8 cellular contexts compared by ENCODE assay signal in the genomic region with DNA sequence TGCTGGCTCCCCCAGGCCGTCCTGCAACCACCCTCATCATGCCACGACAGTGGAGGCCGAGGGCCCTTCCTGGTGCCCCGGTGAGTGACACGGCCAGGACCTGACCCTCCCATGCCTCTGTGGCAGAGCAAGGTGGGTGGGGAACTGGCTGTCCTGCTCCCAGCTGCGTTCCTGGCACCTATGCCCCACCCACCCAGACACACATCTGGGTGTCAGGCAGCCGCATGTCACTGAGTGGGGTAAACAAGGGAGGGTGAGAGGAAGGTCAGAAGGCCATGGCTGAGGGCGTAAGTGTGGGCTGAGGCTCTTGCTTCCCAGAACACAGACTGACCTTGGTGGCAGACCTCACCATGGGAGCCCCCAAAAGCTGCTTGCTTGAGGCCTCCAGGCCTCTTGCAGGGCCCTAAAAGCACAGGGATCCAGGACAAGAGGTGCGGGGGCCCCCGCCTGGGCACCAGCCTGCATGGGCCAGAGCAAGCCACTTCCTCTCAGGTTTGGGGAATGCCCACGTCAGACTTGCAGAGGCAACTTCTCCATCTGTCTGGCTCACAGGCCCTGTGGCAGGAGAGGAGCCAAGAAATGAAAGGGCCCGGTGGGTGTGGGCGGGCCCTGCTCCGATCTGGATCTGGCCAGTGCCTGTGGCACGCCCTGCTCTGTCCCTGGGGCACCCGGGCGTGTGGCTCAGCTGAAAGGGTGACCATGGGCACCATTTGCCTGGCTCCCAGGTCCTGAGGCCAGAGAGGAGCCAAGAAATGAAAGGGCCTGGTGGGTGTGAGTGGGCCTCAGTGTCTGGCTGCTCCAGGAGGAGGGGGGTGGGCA. TPM values are rescaled to one million over a fixed set of nuclear protein-coding genes. Genes with fewer than 3 reads are reported as not detected.
A peak's percentile ranks its signal among the peaks of the same experiment; 100 is the strongest.
DNase-seq lines count a peak whose midpoint lies in the region; ATAC-seq and TF ChIP-seq lines count a peak whose summit lies in the region.

No MANE protein-coding gene starts in this region.

- in situ Hi-C loops in Panc1 (cut with HindIII; ENCODE audit: low pct_unique_long_range_greater_than_20kb, low sequenced_read_pairs) = no loop called here

- peak overlapping the region; percentile 58 to 98 (median 83) for H3K4me2 ChIP-seq in BLaER1 treated with 17β-estradiol and CSF1 and Interleukin-3, amounts not matched to agents 10 nM and 100 nM

- peak overlapping the region; percentile 7 to 85 (median 73) for H3K9ac ChIP-seq in BLaER1 treated with 17β-estradiol and CSF1 and Interleukin-3, amounts not matched to agents 10 nM and 100 nM

- CTCF ChIA-PET in Panc1 (lab: Charles Lee) (no interaction called here), A673 (lab: Charles Lee) (no interaction called here)

- no peak for TF ChIP-seq CTCF in Panc1 (IDR thresholded peaks at IDR 0.05)
- no peak for TF ChIP-seq CTCF in A673 (conservative IDR thresholded peaks at IDR 0.05; ENCODE audit: low read depth, low read length)

- DNase-seq in Panc1 (ENCODE audit: low read depth, low spot score) (no peak), astrocyte of the hippocampus (ENCODE audit: low read depth, low spot score) (peak; percentile 77), kidney tubule cell (ENCODE audit: low spot score) (peak; percentile 91), A673 (ENCODE audit: low spot score) (no peak)

- H4K20me1 ChIP-seq in BLaER1 treated with 17β-estradiol and CSF1 and Interleukin-3, amounts not matched to agents 10 nM and 100 nM = no peaks in the 10 kb centered on the region

- H3K27ac ChIP-seq in BLaER1 treated with 17β-estradiol and CSF1 and Interleukin-3, amounts not matched to agents 10 nM and 100 nM = peak overlapping the region; percentile 44 to 97 (median 82)
- H3K27ac ChIP-seq in Panc1 (ENCODE audit: low read length) = peak overlapping the region; percentile 86
- H3K27ac ChIP-seq in temporal lobe (ENCODE audit: low read depth, low read length) = peak overlapping the region; percentile 44
- H3K27ac ChIP-seq in A673 (ENCODE audit: low read depth, low read length, poor library complexity, severe bottlenecking) = no peak overlapping the region

- no peaks in the 10 kb centered on the region for H3K36me3 ChIP-seq in BLaER1 treated with 17β-estradiol and CSF1 and Interleukin-3, amounts not matched to agents 10 nM and 100 nM
- no peaks in the 10 kb centered on the region; the same call in 1 of the 2 replicates for H3K36me3 ChIP-seq in Panc1 (ENCODE audit: control insufficient read depth, insufficient read depth, low read length)
- H3K36me3 ChIP-seq in A673 (ENCODE audit: insufficient read depth, low read length, poor library complexity, severe bottlenecking) = no peaks in the 10 kb centered on the region

- H3K27me3 ChIP-seq in BLaER1 treated with 17β-estradiol and CSF1 and Interleukin-3, amounts not matched to agents 10 nM and 100 nM = peaks cover 0 to 5% (median 0%) of the 10 kb centered on the region in 11 experiments; a peak in 3 of 22 replicates
- H3K27me3 ChIP-seq in Panc1 (ENCODE audit: control insufficient read depth, insufficient read depth, low read length) (no peaks in the 10 kb centered on the region), A673 (replicated peaks; ENCODE audit: insufficient read depth, low read depth, low read length, poor library complexity) (no peaks in the 10 kb centered on the region)

- H3K4me3 ChIP-seq in BLaER1 treated with 17β-estradiol and CSF1 and Interleukin-3, amounts not matched to agents 10 nM and 100 nM = peak overlapping the region in 3 of 10 experiments; percentile 22 to 27 (median 22); a peak in 3 of 20 replicates
- H3K4me3 ChIP-seq in Panc1 (ENCODE audit: low read depth in 2 of 2, low read length in 2 of 2) = no peak overlapping the region
- no peak overlapping the region for H3K4me3 ChIP-seq in A673 (ENCODE audit: low read depth, low read length, poor library complexity, severe bottlenecking)

- intact Hi-C loops in Panc1 (cut with micrococcal nuclease; ENCODE audit: unreplicated experiment) (no loop called here), A673 (cut with micrococcal nuclease; ENCODE audit: unreplicated experiment) (no loop called here)

- peaks cover 39 to 80% (median 63%) of the 10 kb centered on the region in 10 experiments for H3K4me1 ChIP-seq in BLaER1 treated with 17β-estradiol and CSF1 and Interleukin-3, amounts not matched to agents 10 nM and 100 nM
- H3K4me1 ChIP-seq in Panc1 (ENCODE audit: control insufficient read depth, insufficient read depth, low read length) (peaks cover 46% of the 10 kb centered on the region), A673 (ENCODE audit: insufficient read depth, low read length, poor library complexity, severe bottlenecking) (peaks cover 7% of the 10 kb centered on the region)

- no TSS peak for BruUV-seq in Panc1 (replicated peaks; lab: Mats Ljungman, UMichigan)
- no TSS peak for BruUV-seq in A673 (replicated peaks; lab: Mats Ljungman, UMichigan)

- POLR2A ChIA-PET in Panc1 (lab: Charles Lee) = no interaction called here
- POLR2A ChIA-PET in A673 (lab: Charles Lee; ENCODE audit: low non-redundant PET) = no interaction called here

- ATAC-seq in GM21423 (IDR thresholded peaks at IDR 0.05; ENCODE audit: unreplicated experiment) (peak; percentile 37), Panc1 (peak; percentile 28), HG03469 (IDR thresholded peaks at IDR 0.05; ENCODE audit: unreplicated experiment) (no peak)

- no peaks in the 10 kb centered on the region for H3K9me3 ChIP-seq in BLaER1 treated with 17β-estradiol and CSF1 and Interleukin-3, amounts not matched to agents 10 nM and 100 nM (replicated peaks in 1 of 11)
- H3K9me3 ChIP-seq in Panc1 (ENCODE audit: control insufficient read depth, insufficient read depth, low read depth, low read length) (no peaks in the 10 kb centered on the region), A673 (ENCODE audit: low read depth, low read length, poor library complexity, severe bottlenecking) (no peaks in the 10 kb centered on the region)

RNA-seq across cellular contexts. Expression of a gene that starts 3.9 kb away (rescaled TPM):
- total RNA-seq in Panc1 (2021; ENCODE audit: unreplicated experiment) (63.6 TPM), temporal lobe (16.2 TPM), A673 (2021) (43.6 and 58.8 TPM in 2 replicates)
- polyA plus RNA-seq in Panc1 (2012; ENCODE audit: insufficient read length) = 59.2 TPM

RNA-seq across cellular contexts. Expression of a gene that starts 12.3 kb away (rescaled TPM):
- total RNA-seq in Panc1 (2021; ENCODE audit: unreplicated experiment) = 581 TPM
- polyA plus RNA-seq in Panc1 (2012; ENCODE audit: insufficient read length) = 1,387 TPM
- 2.5 TPM for total RNA-seq in temporal lobe
- 0.97 and 2.8 TPM in 2 replicates for total RNA-seq in A673 (2021)

RNA-seq across cellular contexts. Expression of a gene that starts 57.0 kb away (rescaled TPM):
- 234 TPM for total RNA-seq in Panc1 (2021; ENCODE audit: unreplicated experiment)
- 316 TPM for polyA plus RNA-seq in Panc1 (2012; ENCODE audit: insufficient read length)
- 32.2 TPM for total RNA-seq in temporal lobe
- total RNA-seq in A673 (2021) = 139 and 150 TPM in 2 replicates

Comparison
In these comparisons a context has a peak if more than half of its experiments do, and no peak if none do; other contexts are left out.
1. DNase-seq: peak in astrocyte of the hippocampus (single experiment) and kidney tubule cell (single experiment); none in Panc1 (single experiment) and A673 (single experiment).
2. RNA of a gene that starts 12.3 kb away (total RNA-seq): 581 TPM in Panc1 (single experiment); 2.5 TPM in temporal lobe (single experiment) and 0.97 to 2.8 TPM in A673; every median in the first group is over 100 times any median in the second.